In the genomic region with DNA sequence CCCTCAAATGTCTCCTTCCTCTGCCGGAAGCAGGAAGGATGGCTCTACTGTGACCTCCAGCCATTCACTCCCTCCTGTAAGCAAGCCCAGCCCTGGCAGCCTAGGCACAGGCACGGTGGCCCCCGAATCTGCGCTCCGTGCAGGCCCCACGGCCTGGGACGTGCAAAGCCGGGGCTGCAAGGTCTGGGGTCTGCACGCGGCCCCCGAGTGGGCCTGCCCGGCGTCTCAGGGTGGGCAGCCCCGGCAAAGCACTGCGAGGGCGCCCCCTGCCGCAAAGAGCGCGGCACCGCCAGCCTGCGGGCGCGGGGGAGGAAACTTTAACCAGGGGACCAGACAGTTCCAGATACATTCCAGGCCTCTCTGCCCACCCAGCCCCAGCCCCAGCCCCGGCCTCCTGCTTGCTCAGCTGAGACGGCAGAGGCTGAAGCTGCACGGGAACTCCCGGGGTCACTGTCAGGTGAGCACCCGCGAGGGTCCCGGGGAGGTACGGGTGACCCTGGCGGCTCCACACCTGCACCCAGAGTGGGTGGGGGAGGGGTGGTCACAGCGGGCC, we compare ENCODE assay signal across 9 cellular contexts.
DNase-seq lines count a peak whose midpoint lies in the region; ATAC-seq and TF ChIP-seq lines count a peak whose summit lies in the region.
"Had no signal": no experiment of that assay in that cellular context is flagged by ENCODE, and none has a peak within 500 bp of the region (broad histone marks: within the 10 kb centered on the region; RNA-seq: fewer than 3 reads in every experiment).

No MANE protein-coding gene starts in this region.

- peak; percentile 91 for TF ChIP-seq CTCF in SU-DHL-6 (IDR thresholded peaks at IDR 0.05; ENCODE audit: insufficient read depth, low read length, poor library complexity, severe bottlenecking)

- no peaks in the 10 kb centered on the region for H3F3A ChIP-seq in SU-DHL-6 (ENCODE audit: insufficient read depth)

- WGBS in trophoblast cell (ENCODE audit: extremely low coverage, insufficient coverage, insufficient read length): no CpG with 5 or more reads among the region's 33 CpGs

- H2BK5ac ChIP-seq in trophoblast cell (ENCODE audit: low read depth, low read length, poor library complexity): peak overlapping the region; percentile 36

- peak overlapping the region; percentile 50; the same call in 1 of the 2 replicates for H3K9ac ChIP-seq in BLaER1
- H3K9ac ChIP-seq in SU-DHL-6 (ENCODE audit: low read length): peak overlapping the region; percentile 34; the same call in 1 of the 2 replicates
- H3K9ac ChIP-seq in trophoblast cell (ENCODE audit: low read length): no peak overlapping the region

- H4K12ac ChIP-seq in trophoblast cell (ENCODE audit: low read depth, low read length): no peak overlapping the region

- H3K79me2 ChIP-seq in SU-DHL-6 (ENCODE audit: insufficient read depth, low read length) (no peaks in the 10 kb centered on the region), trophoblast cell (ENCODE audit: control insufficient read depth, insufficient read depth, low read length, poor library complexity) (peaks cover 2% of the 10 kb centered on the region)

- H4K20me1 ChIP-seq in BLaER1: peaks cover 97% of the 10 kb centered on the region
- H4K20me1 ChIP-seq in SU-DHL-6 (ENCODE audit: low read depth, low read length): no peaks in the 10 kb centered on the region

- H3K4ac ChIP-seq in trophoblast cell (ENCODE audit: low read depth, low read length): peak overlapping the region; percentile 15

- H3K9me2 ChIP-seq in SU-DHL-6 (replicated peaks; ENCODE audit: insufficient read depth, low read length): no peaks in the 10 kb centered on the region

- peak overlapping the region; percentile 45 for H4K91ac ChIP-seq in trophoblast cell (ENCODE audit: low read depth, low read length)

- H3K27ac ChIP-seq in BLaER1 (peak overlapping the region; percentile 55; the same call in 1 of the 2 replicates), SU-DHL-6 (ENCODE audit: low read depth, low read length) (no peak overlapping the region), trophoblast cell (ENCODE audit: low read depth, low read length) (peak overlapping the region; percentile 28)

- peak overlapping the region; percentile 26 for H3K18ac ChIP-seq in trophoblast cell (ENCODE audit: low read length)

- H3K4me1 ChIP-seq in BLaER1 (peaks cover 70% of the 10 kb centered on the region), trophoblast cell (ENCODE audit: control insufficient read depth in 1 of 2, insufficient read depth in 2 of 2, low read length in 2 of 2) (peaks cover 13 to 21% of the 10 kb centered on the region in 2 experiments)

- H3K23ac ChIP-seq in trophoblast cell (ENCODE audit: low read length): no peak overlapping the region

- H2AFZ ChIP-seq in SU-DHL-6 (ENCODE audit: low read depth, low read length, severe bottlenecking): peak overlapping the region; percentile 60
- H2AFZ ChIP-seq in trophoblast cell (ENCODE audit: insufficient read depth, low read length, poor library complexity): no peak overlapping the region

- H3K4me2 ChIP-seq in BLaER1: peak overlapping the region; percentile 89
- peak overlapping the region; percentile 49 for H3K4me2 ChIP-seq in SU-DHL-6 (ENCODE audit: low read depth, low read length, poor library complexity, severe bottlenecking)
- H3K4me2 ChIP-seq in trophoblast cell (ENCODE audit: low read length): peak overlapping the region; percentile 65

- H3K27me3 ChIP-seq in BLaER1 (no peaks in the 10 kb centered on the region), SU-DHL-6 (ENCODE audit: low read length) (no peaks in the 10 kb centered on the region), trophoblast cell (ENCODE audit: insufficient read depth, low read length) (no peaks in the 10 kb centered on the region)

- 0 out of 2 replicates have a peak overlapping the region, but pooled peaks have one; percentile 7 for H3K4me3 ChIP-seq in BLaER1
- H3K4me3 ChIP-seq in SU-DHL-6 (ENCODE audit: insufficient read depth, low read length, poor library complexity, severe bottlenecking): no peak overlapping the region
- peak overlapping the region; percentile 25 for H3K4me3 ChIP-seq in trophoblast cell (ENCODE audit: low read depth, low read length)

- H3K14ac ChIP-seq in trophoblast cell (ENCODE audit: low read length): peak overlapping the region; percentile 35

- H3K9me3 ChIP-seq in BLaER1 (no peaks in the 10 kb centered on the region), SU-DHL-6 (ENCODE audit: insufficient read depth, low read length) (no peaks in the 10 kb centered on the region), trophoblast cell (ENCODE audit: insufficient read depth, low read depth, low read length) (peaks cover 3% of the 10 kb centered on the region)

- peak overlapping the region; percentile 7 for H4K8ac ChIP-seq in trophoblast cell (ENCODE audit: low read depth, low read length)

- H2BK120ac ChIP-seq in trophoblast cell (ENCODE audit: insufficient read depth, low read length, poor library complexity): no peak overlapping the region

- H3K36me3 ChIP-seq in BLaER1 (peaks cover 76% of the 10 kb centered on the region), SU-DHL-6 (ENCODE audit: low read length) (no peaks in the 10 kb centered on the region), trophoblast cell (ENCODE audit: control insufficient read depth in 1 of 2, insufficient read depth in 2 of 2, low read length in 2 of 2) (peaks cover 65 to 70% of the 10 kb centered on the region in 2 experiments)

- peak overlapping the region; percentile 38 for H2BK12ac ChIP-seq in trophoblast cell (ENCODE audit: low read length)

- peak; percentile 26 for DNase-seq in HCEC 1CT
- DNase-seq in germinal center (ENCODE audit: low spot score): peak; percentile 84
- peak in 1 of 2 donors; percentile 37 for DNase-seq in trophoblast cell
- no peak for DNase-seq in SKM-1 (lab: John Stamatoyannopoulos, UW; ENCODE audit: unreplicated experiment)

- ATAC-seq in HG02642 (IDR thresholded peaks at IDR 0.05; ENCODE audit: poor library complexity, unreplicated experiment) (no peak), GM21447 (IDR thresholded peaks at IDR 0.05; ENCODE audit: unreplicated experiment) (no peak)
- ATAC-seq: naive thymus-derived CD8-positive, alpha-beta T cell had no signal

- no peak overlapping the region for H2AK5ac ChIP-seq in trophoblast cell (ENCODE audit: low read length)

- H3K79me1 ChIP-seq in trophoblast cell (ENCODE audit: low read length): peaks cover 8% of the 10 kb centered on the region
